ENCODE assay signal across 8 cellular contexts in the genomic region with DNA sequence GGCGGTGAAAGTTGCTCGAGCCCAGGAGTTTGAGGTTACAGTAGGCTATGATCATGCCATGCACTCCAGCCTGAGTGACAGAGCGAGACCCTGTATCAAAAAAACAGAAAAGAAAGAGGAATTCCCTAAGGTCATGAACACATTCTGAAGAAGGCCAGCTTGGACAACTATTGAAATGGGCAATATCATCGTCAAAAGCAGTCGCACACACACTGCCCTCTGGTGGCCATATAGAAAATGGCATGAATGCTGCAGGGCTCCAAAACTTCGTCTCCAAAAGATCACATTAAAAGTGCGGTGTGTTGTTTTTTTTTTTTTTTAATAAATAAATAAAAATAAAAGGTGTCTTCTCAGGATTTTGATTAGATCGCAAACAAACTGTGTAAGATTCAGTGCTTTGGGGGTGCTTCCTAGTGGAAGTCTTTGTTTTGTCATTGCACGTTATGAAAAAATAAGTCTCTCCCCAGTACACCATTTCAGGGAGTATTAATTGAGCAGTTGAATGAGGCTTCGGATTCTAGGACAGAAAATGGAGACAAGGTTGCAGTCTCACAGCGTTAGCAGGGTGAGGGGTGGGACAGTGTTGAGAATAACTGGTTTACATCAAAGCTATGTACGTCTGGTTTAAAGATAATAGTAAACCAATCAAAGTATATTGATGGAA.
A peak's percentile ranks its signal among the peaks of the same experiment; 100 is the strongest.
DNase-seq lines count a peak whose midpoint lies in the region; ATAC-seq, FAIRE-seq and TF ChIP-seq lines count a peak whose summit lies in the region.

No MANE protein-coding gene starts in this region.

- DNase-seq in GM18507 (ENCODE audit: extremely low spot score, insufficient read length, low read depth) (no peak), RPMI8226 (peak; percentile 55), glutamatergic neuron (peak; percentile 45), posterior vena cava (ENCODE audit: low spot score) (no peak), nucleus accumbens (lab: John Stamatoyannopoulos, UW) (no peak), NCI-H1930 (lab: John Stamatoyannopoulos, UW) (no peak)

- H3K4me1 Mint-ChIP-seq in glutamatergic neuron (ENCODE audit: low read depth, unreplicated experiment), result peaks cover 8% of the 10 kb centered on the region

- H3K27ac Mint-ChIP-seq in glutamatergic neuron (ENCODE audit: unreplicated experiment), result no peak overlapping the region

- TF ChIP-seq CTCF in C4-2B (conservative IDR thresholded peaks at IDR 0.05) (peak; percentile 95), glutamatergic neuron (IDR thresholded peaks at IDR 0.05; ENCODE audit: partially characterized antibody, unreplicated experiment) (peak; percentile 92)

- peaks cover 6% of the 10 kb centered on the region for H3K27me3 Mint-ChIP-seq in glutamatergic neuron (ENCODE audit: unreplicated experiment)

- no peak overlapping the region for H3K4me3 Mint-ChIP-seq in glutamatergic neuron (ENCODE audit: unreplicated experiment)

- peaks cover 12% of the 10 kb centered on the region for H3K9me3 Mint-ChIP-seq in glutamatergic neuron (ENCODE audit: unreplicated experiment)

- ATAC-seq in HG03045 (IDR thresholded peaks at IDR 0.05; ENCODE audit: unreplicated experiment), result no peak

- H3K27ac ChIP-seq in C4-2B, result no peak overlapping the region

- intact Hi-C loops in posterior vena cava (cut with DNase I), result no loop called here

- FAIRE-seq in GM18507 (lab: Jason Lieb, UNC), result peak; percentile 24

- H3K36me3 Mint-ChIP-seq in glutamatergic neuron (ENCODE audit: unreplicated experiment), result no peaks in the 10 kb centered on the region

Comparison
In these comparisons a context has a peak if more than half of its experiments do, and no peak if none do; other contexts are left out.
1. DNase-seq: peak in RPMI8226 (single experiment) and glutamatergic neuron (single experiment); none in GM18507 (single experiment), posterior vena cava (single experiment), nucleus accumbens (0 of 56) and NCI-H1930 (0 of 2).